Comparison of ENCODE assay signal across 13 cellular contexts in genomic region chr10:35369049-35369760, GRCh38. TPM values are rescaled to one million over a fixed set of nuclear protein-coding genes. Genes with fewer than 3 reads are reported as not detected.
DNase-seq lines count a peak whose midpoint lies in the region; ATAC-seq and TF ChIP-seq lines count a peak whose summit lies in the region.
"Had no signal": no experiment of that assay in that cellular context is flagged by ENCODE, and none has a peak within 500 bp of the region (broad histone marks: within the 10 kb centered on the region; RNA-seq: fewer than 3 reads in every experiment).

No MANE protein-coding gene starts in this region.

- no peaks in the 10 kb centered on the region for H3K27me3 ChIP-seq in uterus

- no peaks in the 10 kb centered on the region for H3K36me3 Mint-ChIP-seq in activated naive CD8-positive, alpha-beta T cell treated with anti-CD3 and anti-CD28 coated beads, Interleukin-2, amount 50 U/mL, for 24 hours (ENCODE audit: low read depth)
- H3K36me3 Mint-ChIP-seq in activated naive CD8-positive, alpha-beta T cell treated with anti-CD3 and anti-CD28 coated beads for 36 hours, result no peaks in the 10 kb centered on the region
- peaks cover 4% of the 10 kb centered on the region for H3K36me3 Mint-ChIP-seq in memory B cell

- H3K4me1 ChIP-seq in uterus, result peaks cover 14 to 19% of the 10 kb centered on the region in 2 donors

- no peak overlapping the region for H3K4me3 ChIP-seq in uterus

- H3K4me3 Mint-ChIP-seq in activated naive CD8-positive, alpha-beta T cell treated with anti-CD3 and anti-CD28 coated beads, Interleukin-2, amount 50 U/mL, for 24 hours, result no peak overlapping the region
- H3K4me3 Mint-ChIP-seq in activated naive CD8-positive, alpha-beta T cell treated with anti-CD3 and anti-CD28 coated beads for 36 hours, result no peak overlapping the region
- H3K4me3 Mint-ChIP-seq in memory B cell, result no peak overlapping the region
- H3K4me3 Mint-ChIP-seq: effector memory CD8-positive, alpha-beta T cell had no signal

- intact Hi-C loops in uterus (cut with DNase I; ENCODE audit: low total_unique reads), result no loop called here

- no peak overlapping the region for H3K27ac Mint-ChIP-seq in activated naive CD8-positive, alpha-beta T cell treated with anti-CD3 and anti-CD28 coated beads, Interleukin-2, amount 50 U/mL, for 24 hours
- H3K27ac Mint-ChIP-seq in activated naive CD8-positive, alpha-beta T cell treated with anti-CD3 and anti-CD28 coated beads for 36 hours, result no peak overlapping the region
- peak overlapping the region; percentile 47 for H3K27ac Mint-ChIP-seq in memory B cell
- H3K27ac Mint-ChIP-seq: effector memory CD8-positive, alpha-beta T cell had no signal

- no peaks in the 10 kb centered on the region for H3K27me3 Mint-ChIP-seq in activated naive CD8-positive, alpha-beta T cell treated with anti-CD3 and anti-CD28 coated beads, Interleukin-2, amount 50 U/mL, for 24 hours
- no peaks in the 10 kb centered on the region for H3K27me3 Mint-ChIP-seq in activated naive CD8-positive, alpha-beta T cell treated with anti-CD3 and anti-CD28 coated beads for 36 hours
- H3K27me3 Mint-ChIP-seq in memory B cell, result no peaks in the 10 kb centered on the region
- H3K27me3 Mint-ChIP-seq: effector memory CD8-positive, alpha-beta T cell had no signal

- peak overlapping the region; percentile 77 to 94 for H3K27ac ChIP-seq in uterus

- ATAC-seq in activated naive CD8-positive, alpha-beta T cell treated with anti-CD3 and anti-CD28 coated beads, Interleukin-2, amount 50 U/mL, for 24 hours, result peak; percentile 28
- ATAC-seq in memory B cell (ENCODE audit: low read depth) (no peak), GM18502 (IDR thresholded peaks at IDR 0.05; ENCODE audit: poor library complexity, unreplicated experiment) (no peak)
- ATAC-seq: effector memory CD8-positive, alpha-beta T cell had no signal

- TF ChIP-seq POLR2A in uterus (IDR thresholded peaks at IDR 0.05), result no peak

- no peak for TF ChIP-seq CTCF in uterus (IDR thresholded peaks at IDR 0.05)

- no peak for DNase-seq in activated naive CD8-positive, alpha-beta T cell treated with anti-CD3 and anti-CD28 coated beads, Interleukin-2, amount 50 U/mL, for 24 hours
- no peak for DNase-seq in activated naive CD8-positive, alpha-beta T cell treated with anti-CD3 and anti-CD28 coated beads for 36 hours
- DNase-seq in dedifferentiated amniotic fluid mesenchymal stem cell (ENCODE audit: extremely low spot score), result peak; percentile 19
- DNase-seq in memory B cell (ENCODE audit: low spot score in 2 of 2), result no peak
- no peak for DNase-seq in uterus
- no peak for DNase-seq in superior temporal gyrus (ENCODE audit: extremely low spot score)
- no peak for DNase-seq in activated naive CD4-positive, alpha-beta T cell (lab: John Stamatoyannopoulos, UW)
- DNase-seq: ACHN; effector memory CD8-positive, alpha-beta T cell; islet precursor cell; stimulated activated CD4-positive, alpha-beta T cell treated with anti-CD3 and anti-CD28 coated beads, Interleukin-1b, Interleukin-23, amount 100 ng/mL, for 48 hours; SW 1271 had no signal

- no peaks in the 10 kb centered on the region for H3K36me3 ChIP-seq in uterus

- peaks cover 72% of the 10 kb centered on the region for H3K4me1 Mint-ChIP-seq in activated naive CD8-positive, alpha-beta T cell treated with anti-CD3 and anti-CD28 coated beads, Interleukin-2, amount 50 U/mL, for 24 hours
- peaks cover 49% of the 10 kb centered on the region for H3K4me1 Mint-ChIP-seq in activated naive CD8-positive, alpha-beta T cell treated with anti-CD3 and anti-CD28 coated beads for 36 hours
- H3K4me1 Mint-ChIP-seq in memory B cell, result peaks cover 46% of the 10 kb centered on the region

- H3K9me3 ChIP-seq in uterus, result no peaks in the 10 kb centered on the region

- H3K9me3 Mint-ChIP-seq in activated naive CD8-positive, alpha-beta T cell treated with anti-CD3 and anti-CD28 coated beads, Interleukin-2, amount 50 U/mL, for 24 hours, result no peaks in the 10 kb centered on the region
- no peaks in the 10 kb centered on the region for H3K9me3 Mint-ChIP-seq in activated naive CD8-positive, alpha-beta T cell treated with anti-CD3 and anti-CD28 coated beads for 36 hours
- H3K9me3 Mint-ChIP-seq in memory B cell, result no peaks in the 10 kb centered on the region
- H3K9me3 Mint-ChIP-seq: effector memory CD8-positive, alpha-beta T cell had no signal

RNA-seq across cellular contexts. Expression of gene CCNY, which starts 32.9 kb away (rescaled TPM):
- 10 to 100 TPM; 52.1 to 55.2 TPM for total RNA-seq in activated naive CD8-positive, alpha-beta T cell treated with anti-CD3 and anti-CD28 coated beads for 36 hours
- total RNA-seq in uterus, result 10 to 100 TPM; 28.2 to 79.2 (median 46.2) TPM
